Comparison of ENCODE assay signal across 1 cellular context in genomic region chr1:113874017-113874879, GRCh38.
TF ChIP-seq lines count a peak whose summit lies in the region.

No MANE protein-coding gene starts in this region.

TF ChIP-seq in K562, 482 proteins besides CTCF, POLR2A, EP300 and RAD21 (continued from another document and continues in another):
- TF ChIP-seq MGA (IDR thresholded peaks at IDR 0.05) = no peak; the same call in 1 of the 2 replicates
- no peak for TF ChIP-seq ARNT (IDR thresholded peaks at IDR 0.05)
- peak; percentile 78 for TF ChIP-seq DPF2 (IDR thresholded peaks at IDR 0.05)
- TF ChIP-seq PHF8 (IDR thresholded peaks at IDR 0.05; ENCODE audit: borderline replicate concordance, low read length) = no peak
- no peak for TF ChIP-seq PRPF4 (IDR thresholded peaks at IDR 0.05; ENCODE audit: insufficient read depth, low read depth, low read length, poor library complexity, severe bottlenecking)
- no peak for TF ChIP-seq SMAD1 (IDR thresholded peaks at IDR 0.05; ENCODE audit: low read depth, low read length, partially characterized antibody)
- TF ChIP-seq ZSCAN29 (IDR thresholded peaks at IDR 0.05) = no peak
- no peak for TF ChIP-seq PREB (CRISPR knock-in tag; IDR thresholded peaks at IDR 0.05)
- TF ChIP-seq ZNF707 (CRISPR knock-in tag; conservative IDR thresholded peaks at IDR 0.05) = no peak
- TF ChIP-seq THRAP3 (IDR thresholded peaks at IDR 0.05; ENCODE audit: borderline replicate concordance) = no peak
- no peak for TF ChIP-seq ZBTB40 (IDR thresholded peaks at IDR 0.05)
- no peak for TF ChIP-seq ZBTB40 (CRISPR knock-in tag; IDR thresholded peaks at IDR 0.05)
- peak; percentile 74 for TF ChIP-seq PKNOX1 (IDR thresholded peaks at IDR 0.05)
- no peak for TF ChIP-seq ETV6 (IDR thresholded peaks at IDR 0.05; ENCODE audit: borderline replicate concordance in 1 of 2, low read depth in 2 of 2, low read length in 1 of 2)
- no peak for TF ChIP-seq ETV6 (CRISPR knock-in tag; IDR thresholded peaks at IDR 0.05; ENCODE audit: borderline replicate concordance)
- no peak for TF ChIP-seq ZKSCAN3 (CRISPR knock-in tag; IDR thresholded peaks at IDR 0.05)
- no peak for TF ChIP-seq POLR2H (tag; IDR thresholded peaks at IDR 0.05; ENCODE audit: low read depth)
- TF ChIP-seq PPARD (CRISPR knock-in tag; IDR thresholded peaks at IDR 0.05) = no peak
- no peak for TF ChIP-seq MCM3 (IDR thresholded peaks at IDR 0.05)
- no peak for TF ChIP-seq ZBTB17 (CRISPR knock-in tag; IDR thresholded peaks at IDR 0.05)
- TF ChIP-seq ADNP (tag; IDR thresholded peaks at IDR 0.05) = no peak
- TF ChIP-seq ZBTB7A (IDR thresholded peaks at IDR 0.05; ENCODE audit: borderline replicate concordance, control insufficient read depth, low read depth, low read length) = no peak
- no peak for TF ChIP-seq ZBTB9 (CRISPR knock-in tag; IDR thresholded peaks at IDR 0.05)
- TF ChIP-seq ZNF253 (CRISPR knock-in tag; conservative IDR thresholded peaks at IDR 0.05) = no peak
- TF ChIP-seq SMARCA4 (IDR thresholded peaks at IDR 0.05) = peak; percentile 69; the same call in 1 of the 2 replicates
- no peak for TF ChIP-seq ZNF76 (CRISPR knock-in tag; IDR thresholded peaks at IDR 0.05; ENCODE audit: borderline replicate concordance)
- TF ChIP-seq GTF2F1 (IDR thresholded peaks at IDR 0.05; ENCODE audit: low read depth, low read length) = no peak
- peak; percentile 59; the same call in 1 of the 2 replicates for TF ChIP-seq CREM (IDR thresholded peaks at IDR 0.05; ENCODE audit: low read depth)
- no peak for TF ChIP-seq ZC3H4 (CRISPR knock-in tag; IDR thresholded peaks at IDR 0.05; ENCODE audit: borderline replicate concordance)
- TF ChIP-seq THRB (CRISPR knock-in tag; conservative IDR thresholded peaks at IDR 0.05) = no peak
